In genomic region chr11:33040127-33040861, GRCh38 we compare ENCODE assay signal across 8 cellular contexts. TPM values are rescaled to one million over a fixed set of nuclear protein-coding genes. Genes with fewer than 3 reads are reported as not detected.
DNase-seq lines count a peak whose midpoint lies in the region; TF ChIP-seq lines count a peak whose summit lies in the region.

No MANE protein-coding gene starts in this region.

- DNase-seq in GM12865 (ENCODE audit: low read depth) (peak; percentile 68), H9 (no peak), NCI-H1105 (lab: John Stamatoyannopoulos, UW) (peak; percentile 58), esophagus squamous epithelium (lab: John Stamatoyannopoulos, UW) (no peak), neural crest cell (ENCODE audit: low read depth, low spot score) (no peak), kidney glomerular epithelial cell (lab: John Stamatoyannopoulos, UW) (no peak), foreskin melanocyte (no peak)
- DNase-seq in activated CD4-positive, alpha-beta memory T cell treated with anti-CD3 and anti-CD28 coated beads, Interleukin-2, amount 10 ng/mL, durations not matched to agents 7 days and 5 days = peak; percentile 43

- no peaks in the 10 kb centered on the region for H3K27me3 Mint-ChIP-seq in H9 (ENCODE audit: low read depth)
- H3K27me3 Mint-ChIP-seq in activated CD4-positive, alpha-beta memory T cell treated with anti-CD3 and anti-CD28 coated beads, Interleukin-2, amount 10 ng/mL, durations not matched to agents 7 days and 5 days = peaks cover 4% of the 10 kb centered on the region
- no peaks in the 10 kb centered on the region for H3K27me3 Mint-ChIP-seq in neural crest cell (ENCODE audit: low read depth)

- peak overlapping the region; percentile 84 for H3K9ac ChIP-seq in H9 (ENCODE audit: extremely low read depth, insufficient read length, low read length)

- H3K23ac ChIP-seq in H9 (ENCODE audit: insufficient read length, low read depth, low read length) = no peak overlapping the region

- no peak overlapping the region for H2BK5ac ChIP-seq in H9 (ENCODE audit: insufficient read length, low read length)

- peaks cover 5% of the 10 kb centered on the region for H3K23me2 ChIP-seq in H9 (ENCODE audit: insufficient read length, low read depth, low read length, poor library complexity, severe bottlenecking)

- peak overlapping the region; percentile 92 for H3K4me2 ChIP-seq in H9 (ENCODE audit: insufficient read depth, insufficient read length, low read length)

- H3K4me3 ChIP-seq in GM12865 (ENCODE audit: low read depth, low read length) = peak overlapping the region; percentile 54
- peak overlapping the region; percentile 84 to 96 (median 91) for H3K4me3 ChIP-seq in esophagus squamous epithelium

- H2AFZ ChIP-seq in H9 (ENCODE audit: low read length) = no peak overlapping the region

- no CpG with 5 or more reads among the region's 20 CpGs for WGBS in H9 (ENCODE audit: extremely low coverage, insufficient read length, low lambda C conversion rate)
- 2 to 6% methylated on average over 9 to 20 of the region's 20 CpGs for WGBS in esophagus squamous epithelium, 2 donors

- H3K4me1 ChIP-seq in H9 (ENCODE audit: insufficient read depth, low read length) (no peaks in the 10 kb centered on the region; the same call in 1 of the 2 replicates), esophagus squamous epithelium (peaks cover 2 to 61% (median 16%) of the 10 kb centered on the region in 3 donors)

- H3K36me3 Mint-ChIP-seq in H9 (ENCODE audit: insufficient read depth in 1 of 3, low read depth in 3 of 3) (peaks cover 15 to 19% (median 18%) of the 10 kb centered on the region in 3 experiments; a peak in 6 of 7 replicates), neural crest cell (ENCODE audit: low read depth) (peaks cover 16% of the 10 kb centered on the region)
- H3K36me3 Mint-ChIP-seq in activated CD4-positive, alpha-beta memory T cell treated with anti-CD3 and anti-CD28 coated beads, Interleukin-2, amount 10 ng/mL, durations not matched to agents 7 days and 5 days (ENCODE audit: low read depth) = peaks cover 19% of the 10 kb centered on the region

- H3K79me1 ChIP-seq in H9 (ENCODE audit: insufficient read depth, low read depth, low read length, poor library complexity, severe bottlenecking) = no peaks in the 10 kb centered on the region

- H4K5ac ChIP-seq in H9 (ENCODE audit: insufficient read length, low read depth, low read length) = no peak overlapping the region

- no peak overlapping the region for H2BK120ac ChIP-seq in H9 (ENCODE audit: low read depth, low read length, poor library complexity, severe bottlenecking)

- no peak overlapping the region for H2BK12ac ChIP-seq in H9 (ENCODE audit: insufficient read length, low read depth, low read length)

- peak overlapping the region in 1 of 3 experiments; percentile 72; a peak in 3 of 7 replicates for H3K27ac Mint-ChIP-seq in H9
- peak overlapping the region; percentile 77 for H3K27ac Mint-ChIP-seq in activated CD4-positive, alpha-beta memory T cell treated with anti-CD3 and anti-CD28 coated beads, Interleukin-2, amount 10 ng/mL, durations not matched to agents 7 days and 5 days
- peak overlapping the region; percentile 94 for H3K27ac Mint-ChIP-seq in neural crest cell (ENCODE audit: unreplicated experiment)

- no peak overlapping the region for H3T11ph ChIP-seq in H9 (ENCODE audit: low read length)

- no peak overlapping the region for H4K8ac ChIP-seq in H9 (replicated peaks; ENCODE audit: insufficient read length, low read depth, low read length)

- H3K9me3 ChIP-seq in H9 (ENCODE audit: control insufficient read depth, low read depth, low read length) (no peaks in the 10 kb centered on the region), esophagus squamous epithelium (no peaks in the 10 kb centered on the region)

- H3K27ac ChIP-seq in H9 (ENCODE audit: insufficient read length, low read depth, low read length) (no peak overlapping the region), esophagus squamous epithelium (peak overlapping the region; percentile 98 to 100 (median 98))

- H3K14ac ChIP-seq in H9 (ENCODE audit: insufficient read depth, low read length) = 0 out of 2 replicates have a peak overlapping the region, but pooled peaks have one; percentile 90

- peaks cover 0 to 18% (median 0%) of the 10 kb centered on the region in 3 donors for H3K36me3 ChIP-seq in esophagus squamous epithelium

- H2BK15ac ChIP-seq in H9 (ENCODE audit: low read depth, low read length) = no peak overlapping the region; the same call in 1 of the 2 replicates

- H3K18ac ChIP-seq in H9 (ENCODE audit: insufficient read length, low read depth, low read length) = peak overlapping the region; percentile 94

- H3K56ac ChIP-seq in H9 (ENCODE audit: insufficient read length, low read depth, low read length) = no peak overlapping the region

- H3K4me3 Mint-ChIP-seq in H9 (peak overlapping the region; percentile 77 to 90), neural crest cell (peak overlapping the region; percentile 98)
- peak overlapping the region; percentile 89 for H3K4me3 Mint-ChIP-seq in activated CD4-positive, alpha-beta memory T cell treated with anti-CD3 and anti-CD28 coated beads, Interleukin-2, amount 10 ng/mL, durations not matched to agents 7 days and 5 days

- no peaks in the 10 kb centered on the region for H3K79me2 ChIP-seq in H9 (ENCODE audit: insufficient read depth, low read length)

- no peak overlapping the region for H2BK20ac ChIP-seq in H9 (ENCODE audit: low read depth, low read length, poor library complexity, severe bottlenecking)

- H3K27me3 ChIP-seq in H9 (ENCODE audit: insufficient read depth, low read length) (no peaks in the 10 kb centered on the region), esophagus squamous epithelium (no peaks in the 10 kb centered on the region)

- TF ChIP-seq CTCF in GM12865 (IDR thresholded peaks at IDR 0.05; ENCODE audit: insufficient read depth, low read depth, low read length, missing control alignments) (no peak), H9 (conservative IDR thresholded peaks at IDR 0.05) (no peak), esophagus squamous epithelium (IDR thresholded peaks at IDR 0.05) (no peak), neural crest cell (conservative IDR thresholded peaks at IDR 0.05) (no peak)

- H4K20me1 ChIP-seq in H9 (ENCODE audit: control insufficient read depth, insufficient read depth, insufficient read length) = no peaks in the 10 kb centered on the region

- POLR2A ChIA-PET in activated CD4-positive, alpha-beta memory T cell treated with anti-CD3 and anti-CD28 coated beads, Interleukin-2, amount 10 ng/mL, durations not matched to agents 7 days and 5 days (lab: Charles Lee) = interaction anchor here (0.7 to 3.2 kb wide), 15 partner anchors 15 to 216 kb away, joined by 3 to 24 read pairs (median 7); partner anchors contain the start of genes CSTF3, DEPDC7 and QSER1

- peaks cover 11 to 12% of the 10 kb centered on the region in 2 experiments for H3K4me1 Mint-ChIP-seq in H9
- H3K4me1 Mint-ChIP-seq in activated CD4-positive, alpha-beta memory T cell treated with anti-CD3 and anti-CD28 coated beads, Interleukin-2, amount 10 ng/mL, durations not matched to agents 7 days and 5 days = peaks cover 31% of the 10 kb centered on the region
- H3K4me1 Mint-ChIP-seq in neural crest cell = peaks cover 20% of the 10 kb centered on the region

- no peak overlapping the region for H2AK5ac ChIP-seq in H9 (ENCODE audit: insufficient read length, low read length)

- TF ChIP-seq POLR2A in esophagus squamous epithelium (IDR thresholded peaks at IDR 0.05) = no peak

- intact Hi-C loops in esophagus squamous epithelium (cut with DNase I) = no loop called here

- CTCF ChIA-PET in activated CD4-positive, alpha-beta memory T cell treated with anti-CD3 and anti-CD28 coated beads, Interleukin-2, amount 10 ng/mL, durations not matched to agents 7 days and 5 days (lab: Charles Lee) = interaction anchor here (0.8 to 2.6 kb wide), 6 partner anchors 15 to 146 kb away, joined by 3 to 11 read pairs (median 5); partner anchors contain the start of gene CSTF3

- H3K4ac ChIP-seq in H9 (ENCODE audit: low read depth, low read length) = no peak overlapping the region

- H3K9me3 Mint-ChIP-seq in H9 (no peaks in the 10 kb centered on the region; a peak in 1 of 5 replicates), neural crest cell (no peaks in the 10 kb centered on the region)
- no peaks in the 10 kb centered on the region for H3K9me3 Mint-ChIP-seq in activated CD4-positive, alpha-beta memory T cell treated with anti-CD3 and anti-CD28 coated beads, Interleukin-2, amount 10 ng/mL, durations not matched to agents 7 days and 5 days

- H4K91ac ChIP-seq in H9 (ENCODE audit: insufficient read length, low read depth, low read length) = no peak overlapping the region

RNA-seq across cellular contexts. Expression of gene TCP11L1, which starts 0.9 kb away (rescaled TPM):
- total RNA-seq in H9 (2021) (20.0 and 20.3 TPM in 2 replicates), esophagus squamous epithelium (10 to 100 TPM; 15.0 to 31.8 (median 17.7) TPM), neural crest cell (24.0 and 25.0 TPM in 2 replicates)
- 10 to 100 TPM; 17.6 to 19.0 TPM for total RNA-seq in activated CD4-positive, alpha-beta memory T cell treated with anti-CD3 and anti-CD28 coated beads, Interleukin-2, amount 10 ng/mL, durations not matched to agents 7 days and 5 days

RNA-seq across cellular contexts. Expression of gene DEPDC7, which starts 24.6 kb away (rescaled TPM):
- 4.4 TPM in 2 replicates for total RNA-seq in H9 (2021)
- total RNA-seq in activated CD4-positive, alpha-beta memory T cell treated with anti-CD3 and anti-CD28 coated beads, Interleukin-2, amount 10 ng/mL, durations not matched to agents 7 days and 5 days = 1 to 10 TPM; 1.1 TPM
- total RNA-seq in esophagus squamous epithelium = 1 to 10 TPM; 2.3 to 9.7 (median 6.8) TPM
- total RNA-seq in neural crest cell = 3.9 and 4.2 TPM in 2 replicates

Comparison
In these comparisons a context has a peak if more than half of its experiments do, and no peak if none do; other contexts are left out.
1. DNase-seq: peak in GM12865 (single experiment), NCI-H1105 (single experiment) and activated CD4-positive, alpha-beta memory T cell treated with anti-CD3 and anti-CD28 coated beads, Interleukin-2, amount 10 ng/mL, durations not matched to agents 7 days and 5 days (single experiment); none in H9 (single experiment), esophagus squamous epithelium (single experiment), neural crest cell (single experiment), kidney glomerular epithelial cell (single experiment) and foreskin melanocyte (single experiment).
2. Peak in every context shown above with its lines, with median percentiles within 50 percentile points of each other: H3K4me3 Mint-ChIP-seq.